ENCODE assay signal across 2 cellular contexts in the genomic region with DNA sequence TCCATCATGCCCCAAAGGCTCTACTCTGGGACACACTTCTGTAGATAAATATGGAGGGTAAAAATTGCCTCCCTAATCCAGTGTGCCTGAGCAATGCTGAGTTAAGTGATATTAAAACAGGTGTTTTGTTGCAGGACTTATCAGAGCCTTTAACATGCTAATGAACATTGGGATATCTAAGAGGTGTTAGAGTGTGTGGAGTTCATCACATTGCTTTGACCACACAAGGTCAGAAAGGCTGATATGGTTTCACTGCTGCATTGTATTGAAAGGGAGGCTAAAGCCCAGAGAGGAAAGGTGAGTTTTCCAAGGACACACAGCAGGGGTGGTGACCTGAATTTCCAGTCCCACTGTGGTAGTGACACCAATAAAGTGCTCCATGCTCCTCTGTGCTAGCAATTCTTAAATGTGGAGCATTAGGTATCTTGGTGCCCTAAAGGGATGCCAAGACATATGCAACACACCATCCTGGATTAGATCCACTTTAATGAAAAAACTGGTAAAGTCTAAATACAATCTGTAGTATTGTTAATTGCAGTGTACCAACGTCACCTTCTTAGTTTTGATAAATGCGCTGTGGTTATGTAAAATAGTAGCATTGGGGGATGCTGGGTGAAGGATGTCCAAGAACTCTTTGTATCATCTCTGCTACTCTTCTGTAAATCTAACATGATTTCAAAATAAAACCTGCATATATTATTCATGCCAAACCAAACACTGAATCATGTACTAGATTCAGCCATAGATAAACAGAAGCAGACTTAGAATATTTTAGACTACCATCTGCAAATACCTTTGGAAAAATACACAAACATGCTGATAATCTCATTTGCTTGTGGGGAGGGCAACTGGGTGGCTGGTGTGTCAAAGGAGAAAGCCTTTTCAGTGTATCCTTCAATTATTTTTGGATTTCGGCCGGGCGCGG.
TF ChIP-seq lines count a peak whose summit lies in the region.

No MANE protein-coding gene starts in this region.

TF ChIP-seq in SK-N-SH, 30 proteins besides CTCF, POLR2A, EP300 and RAD21 (continued from another document):
- TF ChIP-seq, protein P1, sequence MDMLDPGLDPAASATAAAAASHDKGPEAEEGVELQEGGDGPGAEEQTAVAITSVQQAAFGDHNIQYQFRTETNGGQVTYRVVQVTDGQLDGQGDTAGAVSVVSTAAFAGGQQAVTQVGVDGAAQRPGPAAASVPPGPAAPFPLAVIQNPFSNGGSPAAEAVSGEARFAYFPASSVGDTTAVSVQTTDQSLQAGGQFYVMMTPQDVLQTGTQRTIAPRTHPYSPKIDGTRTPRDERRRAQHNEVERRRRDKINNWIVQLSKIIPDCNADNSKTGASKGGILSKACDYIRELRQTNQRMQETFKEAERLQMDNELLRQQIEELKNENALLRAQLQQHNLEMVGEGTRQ (IDR thresholded peaks at IDR 0.05; ENCODE audit: borderline replicate concordance, low read depth, low read length), result no peak
- TF ChIP-seq, protein P2, sequence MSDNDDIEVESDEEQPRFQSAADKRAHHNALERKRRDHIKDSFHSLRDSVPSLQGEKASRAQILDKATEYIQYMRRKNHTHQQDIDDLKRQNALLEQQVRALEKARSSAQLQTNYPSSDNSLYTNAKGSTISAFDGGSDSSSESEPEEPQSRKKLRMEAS (IDR thresholded peaks at IDR 0.05; ENCODE audit: low read depth), result no peak
- TF ChIP-seq GABPA (IDR thresholded peaks at IDR 0.05; ENCODE audit: low read depth) (no peak), NFIC (IDR thresholded peaks at IDR 0.05; ENCODE audit: borderline replicate concordance) (peak; percentile 40; the same call in 1 of the 2 replicates), RFX5 (IDR thresholded peaks at IDR 0.05; ENCODE audit: low read length) (no peak), FOXM1 (IDR thresholded peaks at IDR 0.05; ENCODE audit: low read depth) (no peak), TAF1 (IDR thresholded peaks at IDR 0.05; ENCODE audit: borderline replicate concordance, low read depth, low read length) (no peak), GATA2 (CRISPR knock-in tag; IDR thresholded peaks at IDR 0.05) (no peak), TEAD4 (IDR thresholded peaks at IDR 0.05; ENCODE audit: borderline replicate concordance, insufficient read depth) (no peak), CHD2 (IDR thresholded peaks at IDR 0.05; ENCODE audit: low read length, partially characterized antibody) (no peak), JUND (IDR thresholded peaks at IDR 0.05) (0 out of 2 replicates have a peak, but pooled peaks have one; percentile 4)
- TF ChIP-seq, protein P3, sequence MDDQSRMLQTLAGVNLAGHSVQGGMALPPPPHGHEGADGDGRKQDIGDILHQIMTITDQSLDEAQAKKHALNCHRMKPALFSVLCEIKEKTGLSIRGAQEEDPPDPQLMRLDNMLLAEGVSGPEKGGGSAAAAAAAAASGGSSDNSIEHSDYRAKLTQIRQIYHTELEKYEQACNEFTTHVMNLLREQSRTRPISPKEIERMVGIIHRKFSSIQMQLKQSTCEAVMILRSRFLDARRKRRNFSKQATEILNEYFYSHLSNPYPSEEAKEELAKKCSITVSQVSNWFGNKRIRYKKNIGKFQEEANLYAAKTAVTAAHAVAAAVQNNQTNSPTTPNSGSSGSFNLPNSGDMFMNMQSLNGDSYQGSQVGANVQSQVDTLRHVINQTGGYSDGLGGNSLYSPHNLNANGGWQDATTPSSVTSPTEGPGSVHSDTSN (IDR thresholded peaks at IDR 0.05), result no peak

TF ChIP-seq in SK-N-SH treated with all-trans-retinoic acid at 6 μM for 48 hours, 23 proteins besides CTCF, POLR2A, EP300 and RAD21:
- TF ChIP-seq, protein P4, sequence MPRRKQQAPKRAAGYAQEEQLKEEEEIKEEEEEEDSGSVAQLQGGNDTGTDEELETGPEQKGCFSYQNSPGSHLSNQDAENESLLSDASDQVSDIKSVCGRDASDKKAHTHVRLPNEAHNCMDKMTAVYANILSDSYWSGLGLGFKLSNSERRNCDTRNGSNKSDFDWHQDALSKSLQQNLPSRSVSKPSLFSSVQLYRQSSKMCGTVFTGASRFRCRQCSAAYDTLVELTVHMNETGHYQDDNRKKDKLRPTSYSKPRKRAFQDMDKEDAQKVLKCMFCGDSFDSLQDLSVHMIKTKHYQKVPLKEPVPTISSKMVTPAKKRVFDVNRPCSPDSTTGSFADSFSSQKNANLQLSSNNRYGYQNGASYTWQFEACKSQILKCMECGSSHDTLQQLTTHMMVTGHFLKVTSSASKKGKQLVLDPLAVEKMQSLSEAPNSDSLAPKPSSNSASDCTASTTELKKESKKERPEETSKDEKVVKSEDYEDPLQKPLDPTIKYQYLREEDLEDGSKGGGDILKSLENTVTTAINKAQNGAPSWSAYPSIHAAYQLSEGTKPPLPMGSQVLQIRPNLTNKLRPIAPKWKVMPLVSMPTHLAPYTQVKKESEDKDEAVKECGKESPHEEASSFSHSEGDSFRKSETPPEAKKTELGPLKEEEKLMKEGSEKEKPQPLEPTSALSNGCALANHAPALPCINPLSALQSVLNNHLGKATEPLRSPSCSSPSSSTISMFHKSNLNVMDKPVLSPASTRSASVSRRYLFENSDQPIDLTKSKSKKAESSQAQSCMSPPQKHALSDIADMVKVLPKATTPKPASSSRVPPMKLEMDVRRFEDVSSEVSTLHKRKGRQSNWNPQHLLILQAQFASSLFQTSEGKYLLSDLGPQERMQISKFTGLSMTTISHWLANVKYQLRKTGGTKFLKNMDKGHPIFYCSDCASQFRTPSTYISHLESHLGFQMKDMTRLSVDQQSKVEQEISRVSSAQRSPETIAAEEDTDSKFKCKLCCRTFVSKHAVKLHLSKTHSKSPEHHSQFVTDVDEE (CRISPR knock-in tag; IDR thresholded peaks at IDR 0.05), result no peak
- TF ChIP-seq ESRRG (CRISPR knock-in tag; IDR thresholded peaks at IDR 0.05) (no peak), TCF4 (CRISPR knock-in tag; IDR thresholded peaks at IDR 0.05; ENCODE audit: borderline replicate concordance) (no peak), ZFP3 (CRISPR knock-in tag; IDR thresholded peaks at IDR 0.05) (no peak), GLIS3 (CRISPR knock-in tag; IDR thresholded peaks at IDR 0.05) (no peak), ZC3H10 (CRISPR knock-in tag; IDR thresholded peaks at IDR 0.05) (no peak), RARB (CRISPR knock-in tag; IDR thresholded peaks at IDR 0.05) (no peak), ZNF70 (CRISPR knock-in tag; IDR thresholded peaks at IDR 0.05) (no peak), PPARA (CRISPR knock-in tag; IDR thresholded peaks at IDR 0.05; ENCODE audit: borderline replicate concordance) (no peak)
- TF ChIP-seq, protein P5, sequence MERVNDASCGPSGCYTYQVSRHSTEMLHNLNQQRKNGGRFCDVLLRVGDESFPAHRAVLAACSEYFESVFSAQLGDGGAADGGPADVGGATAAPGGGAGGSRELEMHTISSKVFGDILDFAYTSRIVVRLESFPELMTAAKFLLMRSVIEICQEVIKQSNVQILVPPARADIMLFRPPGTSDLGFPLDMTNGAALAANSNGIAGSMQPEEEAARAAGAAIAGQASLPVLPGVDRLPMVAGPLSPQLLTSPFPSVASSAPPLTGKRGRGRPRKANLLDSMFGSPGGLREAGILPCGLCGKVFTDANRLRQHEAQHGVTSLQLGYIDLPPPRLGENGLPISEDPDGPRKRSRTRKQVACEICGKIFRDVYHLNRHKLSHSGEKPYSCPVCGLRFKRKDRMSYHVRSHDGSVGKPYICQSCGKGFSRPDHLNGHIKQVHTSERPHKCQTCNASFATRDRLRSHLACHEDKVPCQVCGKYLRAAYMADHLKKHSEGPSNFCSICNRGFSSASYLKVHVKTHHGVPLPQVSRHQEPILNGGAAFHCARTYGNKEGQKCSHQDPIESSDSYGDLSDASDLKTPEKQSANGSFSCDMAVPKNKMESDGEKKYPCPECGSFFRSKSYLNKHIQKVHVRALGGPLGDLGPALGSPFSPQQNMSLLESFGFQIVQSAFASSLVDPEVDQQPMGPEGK (CRISPR knock-in tag; IDR thresholded peaks at IDR 0.05; ENCODE audit: borderline replicate concordance), result no peak
- TF ChIP-seq, protein P6, sequence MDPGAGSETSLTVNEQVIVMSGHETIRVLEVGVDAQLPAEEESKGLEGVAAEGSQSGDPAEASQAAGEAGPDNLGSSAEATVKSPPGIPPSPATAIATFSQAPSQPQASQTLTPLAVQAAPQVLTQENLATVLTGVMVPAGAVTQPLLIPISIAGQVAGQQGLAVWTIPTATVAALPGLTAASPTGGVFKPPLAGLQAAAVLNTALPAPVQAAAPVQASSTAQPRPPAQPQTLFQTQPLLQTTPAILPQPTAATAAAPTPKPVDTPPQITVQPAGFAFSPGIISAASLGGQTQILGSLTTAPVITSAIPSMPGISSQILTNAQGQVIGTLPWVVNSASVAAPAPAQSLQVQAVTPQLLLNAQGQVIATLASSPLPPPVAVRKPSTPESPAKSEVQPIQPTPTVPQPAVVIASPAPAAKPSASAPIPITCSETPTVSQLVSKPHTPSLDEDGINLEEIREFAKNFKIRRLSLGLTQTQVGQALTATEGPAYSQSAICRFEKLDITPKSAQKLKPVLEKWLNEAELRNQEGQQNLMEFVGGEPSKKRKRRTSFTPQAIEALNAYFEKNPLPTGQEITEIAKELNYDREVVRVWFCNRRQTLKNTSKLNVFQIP (CRISPR knock-in tag; IDR thresholded peaks at IDR 0.05; ENCODE audit: borderline replicate concordance, low read depth), result no peak
- TF ChIP-seq, protein P7, sequence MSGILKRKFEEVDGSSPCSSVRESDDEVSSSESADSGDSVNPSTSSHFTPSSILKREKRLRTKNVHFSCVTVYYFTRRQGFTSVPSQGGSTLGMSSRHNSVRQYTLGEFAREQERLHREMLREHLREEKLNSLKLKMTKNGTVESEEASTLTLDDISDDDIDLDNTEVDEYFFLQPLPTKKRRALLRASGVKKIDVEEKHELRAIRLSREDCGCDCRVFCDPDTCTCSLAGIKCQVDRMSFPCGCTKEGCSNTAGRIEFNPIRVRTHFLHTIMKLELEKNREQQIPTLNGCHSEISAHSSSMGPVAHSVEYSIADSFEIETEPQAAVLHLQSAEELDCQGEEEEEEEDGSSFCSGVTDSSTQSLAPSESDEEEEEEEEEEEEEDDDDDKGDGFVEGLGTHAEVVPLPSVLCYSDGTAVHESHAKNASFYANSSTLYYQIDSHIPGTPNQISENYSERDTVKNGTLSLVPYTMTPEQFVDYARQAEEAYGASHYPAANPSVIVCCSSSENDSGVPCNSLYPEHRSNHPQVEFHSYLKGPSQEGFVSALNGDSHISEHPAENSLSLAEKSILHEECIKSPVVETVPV (CRISPR knock-in tag; IDR thresholded peaks at IDR 0.05), result no peak
- TF ChIP-seq, protein P8, sequence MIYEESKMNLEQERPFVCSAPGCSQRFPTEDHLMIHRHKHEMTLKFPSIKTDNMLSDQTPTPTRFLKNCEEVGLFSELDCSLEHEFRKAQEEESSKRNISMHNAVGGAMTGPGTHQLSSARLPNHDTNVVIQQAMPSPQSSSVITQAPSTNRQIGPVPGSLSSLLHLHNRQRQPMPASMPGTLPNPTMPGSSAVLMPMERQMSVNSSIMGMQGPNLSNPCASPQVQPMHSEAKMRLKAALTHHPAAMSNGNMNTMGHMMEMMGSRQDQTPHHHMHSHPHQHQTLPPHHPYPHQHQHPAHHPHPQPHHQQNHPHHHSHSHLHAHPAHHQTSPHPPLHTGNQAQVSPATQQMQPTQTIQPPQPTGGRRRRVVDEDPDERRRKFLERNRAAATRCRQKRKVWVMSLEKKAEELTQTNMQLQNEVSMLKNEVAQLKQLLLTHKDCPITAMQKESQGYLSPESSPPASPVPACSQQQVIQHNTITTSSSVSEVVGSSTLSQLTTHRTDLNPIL (CRISPR knock-in tag; IDR thresholded peaks at IDR 0.05; ENCODE audit: low read depth), result no peak
